7 cellular contexts compared by ENCODE assay signal in genomic region chr11:3580487-3581388, GRCh38.
DNase-seq lines count a peak whose midpoint lies in the region; ATAC-seq and TF ChIP-seq lines count a peak whose summit lies in the region.
"Not testable (repeated sequence)": the region's sequence is repeated elsewhere in the genome, so short reads cannot be mapped to it uniquely, and the experiment has no call there.

No MANE protein-coding gene starts in this region.

- peaks cover 11% of the 10 kb centered on the region for H3K4me1 Mint-ChIP-seq in T-helper 17 cell
- not testable (repeated sequence) for H3K4me1 Mint-ChIP-seq in memory B cell

- H3K9me3 Mint-ChIP-seq in memory B cell, result not testable (repeated sequence)

- peak; percentile 47 for DNase-seq in GM10248 (ENCODE audit: extremely low spot score)
- DNase-seq in NCI-H146 (lab: John Stamatoyannopoulos, UW), result peak; percentile 30
- peak; percentile 60 to 65 (median 64) for DNase-seq in T-helper 17 cell
- peak; percentile 62 for DNase-seq in activated effector memory CD4-positive, alpha-beta T cell treated with Interleukin-2 at 50 U/mL for 16 hours
- peak; percentile 58 to 81 for DNase-seq in erythroblast (lab: John Stamatoyannopoulos, UW)
- DNase-seq in memory B cell (ENCODE audit: low spot score in 2 of 2), result peak; percentile 62 to 75
- peak; percentile 8 to 51 for DNase-seq in stimulated activated CD4-positive, alpha-beta T cell treated with anti-CD3 and anti-CD28 coated beads, Interleukin-15, amount 100 ng/mL, for 48 hours (ENCODE audit: low read depth in 2 of 2)

- H3K4me3 Mint-ChIP-seq in T-helper 17 cell, result peak overlapping the region; percentile 88
- peak overlapping the region; percentile 58 for H3K4me3 Mint-ChIP-seq in memory B cell

- CTCF ChIA-PET in GM10248 (lab: Yijun Ruan, JAX), result interaction anchor here (0.6 to 1.5 kb wide), 3 partner anchors 11 to 125 kb away, joined by 3 to 4 read pairs (median 3); no protein-coding TSS in a partner anchor

- not testable (repeated sequence) for TF ChIP-seq POLR2A in erythroblast (IDR thresholded peaks at IDR 0.05; ENCODE audit: low read length)

- not testable (repeated sequence) for H3K36me3 Mint-ChIP-seq in T-helper 17 cell (ENCODE audit: low read depth); memory B cell

- peak; percentile 41 for ATAC-seq in T-helper 17 cell
- peak; percentile 44 for ATAC-seq in memory B cell (ENCODE audit: low read depth)

- H3K27me3 Mint-ChIP-seq in T-helper 17 cell, result peaks cover 33% of the 10 kb centered on the region
- peaks cover 29% of the 10 kb centered on the region for H3K27me3 Mint-ChIP-seq in memory B cell

- peak; percentile 73 for TF ChIP-seq CTCF in GM10248 (IDR thresholded peaks at IDR 0.05; ENCODE audit: control extremely low read depth, extremely low read depth, low read depth, missing control alignments)

- POLR2A ChIA-PET in GM10248 (lab: Yijun Ruan, JAX), result not testable (repeated sequence)

- H3K27ac Mint-ChIP-seq in T-helper 17 cell, result peak overlapping the region; percentile 39
- H3K27ac Mint-ChIP-seq in memory B cell, result not testable (repeated sequence)

- H3K9me3 ChIP-seq in T-helper 17 cell (ENCODE audit: control insufficient read depth, low read length, poor library complexity, severe bottlenecking), result not testable (repeated sequence)

Comparison
In these comparisons a context has a peak if more than half of its experiments do, and no peak if none do; other contexts are left out.
1. Peak in every context shown above with its lines: DNase-seq and ATAC-seq.